In genomic region chr11:105641433-105641832, GRCh38 we compare ENCODE assay signal across 24 cellular contexts. TPM values are rescaled to one million over a fixed set of nuclear protein-coding genes. Genes with fewer than 3 reads are reported as not detected.
"Had no signal": no experiment of that assay in that cellular context is flagged by ENCODE, and none has a peak within 500 bp of the region (broad histone marks: within the 10 kb centered on the region; RNA-seq: fewer than 3 reads in every experiment).

No MANE protein-coding gene starts in this region.

- H3K27ac ChIP-seq: dorsolateral prefrontal cortex, left ventricle myocardium inferior, lower lobe of right lung, sigmoid colon, skin epidermis, stomach, thoracic aorta, transverse colon had no signal

- H3K27me3 Mint-ChIP-seq: memory B cell had no signal

- ATAC-seq: esophagus mucosa, left cardiac atrium, lower lobe of right lung had no signal

- H3K27me3 ChIP-seq: dorsolateral prefrontal cortex, sigmoid colon, stomach, transverse colon had no signal

- H3K4me1 ChIP-seq: left ventricle myocardium inferior, lower lobe of right lung, sigmoid colon, stomach, transverse colon had no signal

- H3K9me3 Mint-ChIP-seq: memory B cell had no signal

- H3K4me1 Mint-ChIP-seq: immature natural killer cell, memory B cell had no signal

- H3K27ac Mint-ChIP-seq: immature natural killer cell, memory B cell, mesothelial cell of epicardium, nephron had no signal

- H3K36me3 Mint-ChIP-seq: memory B cell had no signal

- DNase-seq: cortex of kidney; dorsolateral prefrontal cortex; effector CD8-positive, alpha-beta T cell; immature natural killer cell; left cardiac atrium; left ventricle myocardium inferior; lower lobe of right lung; posterior cingulate gyrus; sigmoid colon; stimulated activated CD4-positive, alpha-beta T cell treated with anti-CD3 and anti-CD28 coated beads, Interleukin-2, amount 100 ng/mL, for 24 hours; stimulated activated CD4-positive, alpha-beta T cell treated with anti-CD3 and anti-CD28 coated beads, Interleukin-4, amount 100 ng/mL, for 4 hours; stimulated activated naive CD4-positive, alpha-beta T cell; stomach; substantia nigra; transverse colon had no signal

- H3K4me3 Mint-ChIP-seq: immature natural killer cell, memory B cell, mesothelial cell of epicardium, nephron had no signal

RNA-seq across cellular contexts. Expression of gene GRIA4, which starts 31.6 kb away (rescaled TPM):
- total RNA-seq: esophagus mucosa, left cardiac atrium, left ventricle myocardium inferior, lower lobe of right lung, osteocyte had no signal
- polyA plus RNA-seq: immature natural killer cell, keratinocyte, urinary bladder had no signal
